ENCODE assay signal across 9 cellular contexts in the genomic region with DNA sequence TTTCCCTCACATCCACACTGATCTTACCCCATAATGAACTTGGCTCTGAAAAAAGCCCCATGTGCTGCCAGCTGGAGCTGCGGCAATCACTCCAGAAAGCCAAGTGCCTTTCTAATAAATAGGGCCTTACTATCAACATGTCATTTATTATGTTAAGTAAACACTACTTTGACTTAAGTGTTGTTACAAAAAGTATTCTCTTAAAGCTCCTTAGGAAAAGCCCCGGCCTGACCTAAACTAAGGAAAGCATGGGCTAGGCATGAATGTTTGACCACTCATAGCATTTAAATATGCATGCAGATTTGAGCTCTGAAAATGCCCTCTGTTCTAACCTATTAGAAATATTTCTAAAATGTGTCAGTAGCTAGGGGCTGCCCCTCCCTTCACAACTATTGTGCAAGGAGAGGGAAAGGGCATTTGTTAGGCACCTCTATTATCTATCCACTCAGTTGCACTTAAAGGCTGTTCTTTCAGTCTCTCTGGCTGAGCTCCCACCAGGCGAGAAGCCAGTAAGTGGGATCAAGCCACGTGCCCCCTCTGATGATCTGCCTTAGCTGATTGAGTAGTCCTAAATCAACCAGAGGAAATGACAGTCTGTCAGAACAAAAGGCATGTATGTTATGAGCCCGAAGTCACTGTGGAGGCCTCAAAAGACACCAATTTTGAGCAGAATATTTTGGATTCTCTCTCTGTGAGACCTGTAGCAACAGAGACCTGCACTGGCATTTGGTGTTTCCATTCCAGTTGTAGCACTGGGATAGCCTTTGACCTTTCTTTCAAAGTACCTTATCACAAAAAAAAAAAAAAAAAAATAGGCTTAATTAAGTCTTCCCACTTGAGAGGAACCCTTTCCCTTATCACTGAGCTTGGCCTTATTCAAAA.
DNase-seq lines count a peak whose midpoint lies in the region; ATAC-seq and TF ChIP-seq lines count a peak whose summit lies in the region.
"Had no signal": no experiment of that assay in that cellular context is flagged by ENCODE, and none has a peak within 500 bp of the region (broad histone marks: within the 10 kb centered on the region; RNA-seq: fewer than 3 reads in every experiment).

No MANE protein-coding gene starts in this region.

- H3K9me3 Mint-ChIP-seq in type B pancreatic cell: no peaks in the 10 kb centered on the region

- H3K4me3 Mint-ChIP-seq in type B pancreatic cell: peak overlapping the region; percentile 48

- H3K36me3 ChIP-seq in SK-N-MC (ENCODE audit: insufficient read depth, low read length): no peaks in the 10 kb centered on the region
- H3K36me3 ChIP-seq: right lobe of liver had no signal

- DNase-seq in LHCN-M2 (ENCODE audit: low read depth) (peak; percentile 71), SK-N-MC (ENCODE audit: low read depth, low spot score) (no peak), left ventricle myocardium superior (peak; percentile 85), type B pancreatic cell (ENCODE audit: extremely low spot score, unreplicated experiment) (no peak), occipital lobe (lab: John Stamatoyannopoulos, UW) (no peak), T-helper 1 cell (no peak)
- DNase-seq: right lobe of liver had no signal

- peaks cover 20% of the 10 kb centered on the region for H3K36me3 Mint-ChIP-seq in type B pancreatic cell

- peaks cover 29% of the 10 kb centered on the region for H3K4me1 Mint-ChIP-seq in type B pancreatic cell (ENCODE audit: unreplicated experiment)

- H3K9me3 ChIP-seq in SK-N-MC (ENCODE audit: low read depth, low read length): no peaks in the 10 kb centered on the region
- H3K9me3 ChIP-seq: right lobe of liver had no signal

- H3K27me3 Mint-ChIP-seq in type B pancreatic cell: no peaks in the 10 kb centered on the region

- peak overlapping the region; percentile 53; the same call in 1 of the 2 replicates for H3K27ac ChIP-seq in SK-N-MC
- H3K27ac ChIP-seq: right lobe of liver had no signal

- no peak for TF ChIP-seq CTCF in type B pancreatic cell (conservative IDR thresholded peaks at IDR 0.05)

- peak overlapping the region; percentile 64 for H3K27ac Mint-ChIP-seq in type B pancreatic cell

- peak; percentile 91 for ATAC-seq in left ventricle myocardium superior
- no peak for ATAC-seq in HG02884 (IDR thresholded peaks at IDR 0.05; ENCODE audit: unreplicated experiment)
- no peak for ATAC-seq in HG02763 (IDR thresholded peaks at IDR 0.05; ENCODE audit: unreplicated experiment)

- peak overlapping the region; percentile 12 for H3K4me3 ChIP-seq in SK-N-MC
- H3K4me3 ChIP-seq: right lobe of liver had no signal

- intact Hi-C loops in left ventricle myocardium superior (cut with micrococcal nuclease): no loop called here

- no peak overlapping the region for H3K9ac ChIP-seq in SK-N-MC (ENCODE audit: insufficient read length)

Comparison
In these comparisons a context has a peak if more than half of its experiments do, and no peak if none do; other contexts are left out.
1. DNase-seq: peak in LHCN-M2 (single experiment) and left ventricle myocardium superior (single experiment); none in SK-N-MC (single experiment), type B pancreatic cell (single experiment), occipital lobe (single experiment) and T-helper 1 cell (0 of 5).